ENCODE assay signal across 1 cellular context in the genomic region with DNA sequence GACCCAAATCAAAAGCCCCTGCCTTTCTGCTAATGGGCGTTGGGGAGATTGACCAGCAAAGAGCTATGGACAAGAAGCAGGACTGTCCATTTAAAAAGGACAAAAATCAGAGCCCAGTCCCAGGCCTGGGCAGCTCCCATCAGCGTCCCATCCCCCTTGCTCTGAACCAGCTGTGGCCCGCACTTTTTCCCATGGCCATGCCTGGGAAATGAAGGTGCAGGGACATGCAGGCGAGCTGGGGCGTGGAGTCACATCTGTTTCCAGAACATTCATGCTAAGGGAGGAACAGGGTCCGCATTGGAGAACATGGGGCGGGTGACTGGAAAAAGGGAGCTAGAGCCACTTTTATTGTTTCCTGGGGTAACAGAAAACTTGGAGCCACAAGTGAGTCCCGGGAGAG. TPM values are rescaled to one million over a fixed set of nuclear protein-coding genes. Genes with fewer than 3 reads are reported as not detected.
"Had no signal": no experiment of that assay in that cellular context is flagged by ENCODE, and none has a peak within 500 bp of the region (broad histone marks: within the 10 kb centered on the region; RNA-seq: fewer than 3 reads in every experiment).

No MANE protein-coding gene starts in this region.

RNA-seq across cellular contexts. Expression of a gene that starts 50.7 kb away (rescaled TPM):
- total RNA-seq: RPMI7951 had no signal
